8 cellular contexts compared by ENCODE assay signal in genomic region chr6:127855542-127856159, GRCh38. TPM values are rescaled to one million over a fixed set of nuclear protein-coding genes. Genes with fewer than 3 reads are reported as not detected.
DNase-seq lines count a peak whose midpoint lies in the region; ATAC-seq and TF ChIP-seq lines count a peak whose summit lies in the region.

No MANE protein-coding gene starts in this region.

- peak; percentile 63 for TF ChIP-seq CTCF in fibroblast of villous mesenchyme (IDR thresholded peaks at IDR 0.05; ENCODE audit: insufficient read depth, low read depth, low read length)

- POLR2A ChIA-PET in activated CD8-positive, alpha-beta T cell treated with anti-CD3 and anti-CD28 coated beads, Interleukin-2, amount 10 ng/mL, durations not matched to agents 7 days and 5 days (lab: Charles Lee), result interaction anchor here (0.7 kb wide), 1 partner anchor 112 kb away, joined by 3 read pairs; no protein-coding TSS in a partner anchor

- CTCF ChIA-PET in activated CD8-positive, alpha-beta T cell treated with anti-CD3 and anti-CD28 coated beads, Interleukin-2, amount 10 ng/mL, durations not matched to agents 7 days and 5 days (lab: Charles Lee), result interaction anchor here (0.7 to 3.3 kb wide), 61 partner anchors 9 to 868 kb away, joined by 3 to 30 read pairs (median 4); partner anchors contain the start of genes PTPRK and THEMIS

- H3K27ac Mint-ChIP-seq in activated CD8-positive, alpha-beta T cell treated with anti-CD3 and anti-CD28 coated beads, Interleukin-2, amount 10 ng/mL, durations not matched to agents 7 days and 5 days, result peak overlapping the region; percentile 56

- DNase-seq in CD1c-positive myeloid dendritic cell (ENCODE audit: extremely low spot score) (peak; percentile 9), fibroblast of villous mesenchyme (ENCODE audit: low read depth) (peak; percentile 46), HPDE6-E6E7 (ENCODE audit: extremely low spot score) (no peak), ureter (ENCODE audit: low spot score) (no peak), NCI-H187 treated with DMSO at 0.1 percent for 48 hours (lab: John Stamatoyannopoulos, UW) (no peak)
- peak; percentile 61 for DNase-seq in activated CD8-positive, alpha-beta T cell treated with anti-CD3 and anti-CD28 coated beads, Interleukin-2, amount 10 ng/mL, durations not matched to agents 7 days and 5 days
- DNase-seq in stimulated activated CD4-positive, alpha-beta T cell treated with anti-CD3 and anti-CD28 coated beads, Interleukin-2, amount 100 ng/mL, for 4 hours (ENCODE audit: low read depth), result peak; percentile 36

- no peak overlapping the region for H3K4me3 Mint-ChIP-seq in activated CD8-positive, alpha-beta T cell treated with anti-CD3 and anti-CD28 coated beads, Interleukin-2, amount 10 ng/mL, durations not matched to agents 7 days and 5 days

- peaks cover 74% of the 10 kb centered on the region for H3K36me3 Mint-ChIP-seq in activated CD8-positive, alpha-beta T cell treated with anti-CD3 and anti-CD28 coated beads, Interleukin-2, amount 10 ng/mL, durations not matched to agents 7 days and 5 days (ENCODE audit: low read depth)

- peaks cover 68% of the 10 kb centered on the region for H3K4me1 Mint-ChIP-seq in activated CD8-positive, alpha-beta T cell treated with anti-CD3 and anti-CD28 coated beads, Interleukin-2, amount 10 ng/mL, durations not matched to agents 7 days and 5 days (ENCODE audit: low read depth)

- no peaks in the 10 kb centered on the region for H3K27me3 Mint-ChIP-seq in activated CD8-positive, alpha-beta T cell treated with anti-CD3 and anti-CD28 coated beads, Interleukin-2, amount 10 ng/mL, durations not matched to agents 7 days and 5 days (ENCODE audit: low read depth)

- ATAC-seq in HG02798 (IDR thresholded peaks at IDR 0.05; ENCODE audit: poor library complexity, unreplicated experiment), result peak; percentile 62
- ATAC-seq in activated CD8-positive, alpha-beta T cell treated with anti-CD3 and anti-CD28 coated beads, Interleukin-2, amount 10 ng/mL, durations not matched to agents 7 days and 5 days, result no peak

- no peaks in the 10 kb centered on the region for H3K9me3 Mint-ChIP-seq in activated CD8-positive, alpha-beta T cell treated with anti-CD3 and anti-CD28 coated beads, Interleukin-2, amount 10 ng/mL, durations not matched to agents 7 days and 5 days (ENCODE audit: insufficient read depth)

- H3K4me3 ChIP-seq in fibroblast of villous mesenchyme (ENCODE audit: low read depth, low read length), result no peak overlapping the region

RNA-seq across cellular contexts. Expression of gene THEMIS, which starts 45.2 kb away (rescaled TPM):
- 100 to 1,000 TPM; 142 to 144 TPM for total RNA-seq in activated CD8-positive, alpha-beta T cell treated with anti-CD3 and anti-CD28 coated beads, Interleukin-2, amount 10 ng/mL, durations not matched to agents 7 days and 5 days
- total RNA-seq in fibroblast of villous mesenchyme (under 0.01 TPM in 1 of 2 replicates, not detected in the other), ureter (5.6 TPM)

Comparison
In these comparisons a context has a peak if more than half of its experiments do, and no peak if none do; other contexts are left out.
1. DNase-seq: peak in CD1c-positive myeloid dendritic cell (single experiment), activated CD8-positive, alpha-beta T cell treated with anti-CD3 and anti-CD28 coated beads, Interleukin-2, amount 10 ng/mL, durations not matched to agents 7 days and 5 days (single experiment), fibroblast of villous mesenchyme (single experiment) and stimulated activated CD4-positive, alpha-beta T cell treated with anti-CD3 and anti-CD28 coated beads, Interleukin-2, amount 100 ng/mL, for 4 hours (single experiment); none in HPDE6-E6E7 (single experiment), ureter (single experiment) and NCI-H187 treated with DMSO at 0.1 percent for 48 hours (single experiment).
2. RNA of gene THEMIS, which starts 45.2 kb away (total RNA-seq): 142 to 144 TPM in activated CD8-positive, alpha-beta T cell treated with anti-CD3 and anti-CD28 coated beads, Interleukin-2, amount 10 ng/mL, durations not matched to agents 7 days and 5 days; 5.6 TPM in ureter (single experiment) and under 0.01 TPM in fibroblast of villous mesenchyme; every median in the first group is over 10 times any median in the second.